ENCODE assay signal across 8 cellular contexts in the genomic region with DNA sequence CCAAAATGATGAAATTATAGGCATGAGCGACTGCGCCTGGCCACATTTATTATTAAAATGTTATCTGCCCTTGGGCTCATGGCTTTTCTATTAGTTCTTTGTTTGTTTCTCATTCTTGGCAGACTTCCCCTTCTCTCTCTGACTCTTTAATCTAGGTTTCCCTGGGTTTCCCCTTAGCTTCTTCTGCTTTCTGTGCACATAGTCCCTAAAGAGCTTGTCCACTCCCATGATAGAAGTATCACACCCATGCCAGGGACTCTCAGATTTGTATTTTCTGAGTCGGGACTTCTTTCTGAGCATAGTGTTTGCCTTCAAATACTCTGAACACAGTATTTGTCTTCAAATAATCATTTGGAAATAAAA. TPM values are rescaled to one million over a fixed set of nuclear protein-coding genes. Genes with fewer than 3 reads are reported as not detected.
DNase-seq lines count a peak whose midpoint lies in the region; ATAC-seq, FAIRE-seq and TF ChIP-seq lines count a peak whose summit lies in the region.
"Had no signal": no experiment of that assay in that cellular context is flagged by ENCODE, and none has a peak within 500 bp of the region (broad histone marks: within the 10 kb centered on the region; RNA-seq: fewer than 3 reads in every experiment).

No MANE protein-coding gene starts in this region.

- H3K27me3 Mint-ChIP-seq in T-helper 17 cell: no peaks in the 10 kb centered on the region

- no peak for FAIRE-seq in HTR-8/SVneo (lab: Jason Lieb, UNC)

- peaks cover 10% of the 10 kb centered on the region for H3K4me1 Mint-ChIP-seq in T-helper 17 cell

- intact Hi-C loops in ascending aorta (cut with DNase I): no loop called here

- H3K27ac Mint-ChIP-seq in T-helper 17 cell: no peak overlapping the region

- no peaks in the 10 kb centered on the region for H3K36me3 Mint-ChIP-seq in T-helper 17 cell (ENCODE audit: low read depth)

- H3K27me3 ChIP-seq in ascending aorta: no peaks in the 10 kb centered on the region

- H3K36me3 ChIP-seq in ascending aorta: no peaks in the 10 kb centered on the region

- no peak for TF ChIP-seq CTCF in ascending aorta (IDR thresholded peaks at IDR 0.05)

- no peak overlapping the region for H3K27ac ChIP-seq in ascending aorta

- no peaks in the 10 kb centered on the region for H3K9me3 ChIP-seq in T-helper 17 cell (ENCODE audit: control insufficient read depth, low read length, poor library complexity, severe bottlenecking)
- H3K9me3 ChIP-seq in ascending aorta: no peaks in the 10 kb centered on the region

- no peak overlapping the region for H3K4me3 Mint-ChIP-seq in T-helper 17 cell

- no peak for DNase-seq in T-helper 17 cell
- peak; percentile 77 for DNase-seq in pons (ENCODE audit: low spot score)
- DNase-seq in HTR-8/SVneo (ENCODE audit: insufficient read length, low spot score): no peak
- DNase-seq in ascending aorta (ENCODE audit: low spot score in 2 of 2): no peak
- DNase-seq: activated CD8-positive, alpha-beta memory T cell treated with anti-CD3 and anti-CD28 coated beads, Interleukin-2, amount 50 U/mL, for 48 hours had no signal

- H3K4me1 ChIP-seq in ascending aorta: no peaks in the 10 kb centered on the region

- ATAC-seq in GM19023 (IDR thresholded peaks at IDR 0.05; ENCODE audit: unreplicated experiment) (peak; percentile 54), HG02884 (IDR thresholded peaks at IDR 0.05; ENCODE audit: unreplicated experiment) (peak; percentile 88), T-helper 17 cell (peak; percentile 63), GM21528 (IDR thresholded peaks at IDR 0.05; ENCODE audit: low FRiP score, unreplicated experiment) (no peak)

- H3K4me3 ChIP-seq in ascending aorta: no peak overlapping the region

RNA-seq across cellular contexts. Expression of a gene that starts 38.6 kb away (rescaled TPM):
- total RNA-seq in T-helper 17 cell (100 to 1,000 TPM; 396 to 450 TPM), ascending aorta (345 TPM)
